In genomic region chr16:75555707-75556512, GRCh38 we compare ENCODE assay signal across 8 cellular contexts.
DNase-seq lines count a peak whose midpoint lies in the region; ATAC-seq and TF ChIP-seq lines count a peak whose summit lies in the region.

A gene with protein sequence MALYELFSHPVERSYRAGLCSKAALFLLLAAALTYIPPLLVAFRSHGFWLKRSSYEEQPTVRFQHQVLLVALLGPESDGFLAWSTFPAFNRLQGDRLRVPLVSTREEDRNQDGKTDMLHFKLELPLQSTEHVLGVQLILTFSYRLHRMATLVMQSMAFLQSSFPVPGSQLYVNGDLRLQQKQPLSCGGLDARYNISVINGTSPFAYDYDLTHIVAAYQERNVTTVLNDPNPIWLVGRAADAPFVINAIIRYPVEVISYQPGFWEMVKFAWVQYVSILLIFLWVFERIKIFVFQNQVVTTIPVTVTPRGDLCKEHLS (minus strand): TSS chr16:75556252. CDS start chr16:75556209, 43 bp downstream.

- in situ Hi-C loops in ACHN (cut with HindIII; ENCODE audit: low pct_ligation_motif_present, low pct_unique_long_range_greater_than_20kb, low sequenced_read_pairs) = no loop called here

- H3K4me3 ChIP-seq in WI38 (ENCODE audit: low read depth, low read length) = peak within 1 kb of the TSS; percentile 72
- peak within 1 kb of the TSS; percentile 80 to 87 for H3K4me3 ChIP-seq in cardiac fibroblast (replicated peaks in 1 of 2; ENCODE audit: low read depth in 2 of 2, low read length in 2 of 2)

- TF ChIP-seq CTCF in WI38 (IDR thresholded peaks at IDR 0.05; ENCODE audit: low read depth, low read length) (no peak), cardiac fibroblast (IDR thresholded peaks at IDR 0.05; ENCODE audit: low read depth, low read length) (no peak)

- DNase-seq in ACHN = peak; percentile 97
- DNase-seq in NCI-H2196 (lab: John Stamatoyannopoulos, UW; ENCODE audit: unreplicated experiment) = peak; percentile 89
- peak; percentile 93 to 94 for DNase-seq in cardiac fibroblast (ENCODE audit: low read depth in 2 of 2)
- peak; percentile 93 for DNase-seq in inferior parietal cortex (ENCODE audit: extremely low spot score)
- peak; percentile 73 for DNase-seq in smooth muscle cell of the brain vasculature (ENCODE audit: low read depth, low spot score)

- ATAC-seq in GM18858 (IDR thresholded peaks at IDR 0.05; ENCODE audit: unreplicated experiment) (peak; percentile 95), HG03066 (IDR thresholded peaks at IDR 0.05; ENCODE audit: low read depth, unreplicated experiment) (peak; percentile 97)

Comparison
In these comparisons a context has a peak if more than half of its experiments do, and no peak if none do; other contexts are left out.
1. Peak in every context shown above with its lines: DNase-seq, ATAC-seq and H3K4me3 ChIP-seq.